Comparison of ENCODE assay signal across 8 cellular contexts in the genomic region with DNA sequence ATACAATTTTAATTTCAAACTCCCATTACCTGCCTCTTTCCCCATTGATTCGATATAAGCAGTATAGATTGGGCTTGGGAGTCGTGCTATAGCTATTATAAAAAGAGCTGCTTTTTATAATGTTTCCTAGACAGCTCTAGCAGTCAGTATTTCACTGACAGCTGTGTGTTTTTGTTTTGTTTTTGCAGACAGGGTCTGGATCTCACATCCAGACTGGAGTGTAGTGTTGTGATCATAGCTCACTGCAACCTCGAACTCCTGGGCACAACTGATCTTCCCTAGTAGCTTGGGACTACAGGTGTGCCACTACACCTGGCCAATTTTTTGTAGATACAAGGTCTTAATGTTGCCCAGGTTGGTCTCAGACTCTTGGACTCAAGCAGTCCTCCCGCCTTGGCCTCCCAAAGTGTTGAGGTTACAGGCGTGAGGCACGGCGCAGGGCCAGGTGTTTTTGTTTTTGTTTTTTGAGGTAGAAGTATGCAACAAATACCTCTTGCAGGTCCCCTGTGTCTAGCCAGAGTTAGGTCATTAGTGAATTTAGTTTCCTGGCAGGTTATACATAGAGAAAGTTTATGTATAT. TPM values are rescaled to one million over a fixed set of nuclear protein-coding genes. Genes with fewer than 3 reads are reported as not detected.
DNase-seq lines count a peak whose midpoint lies in the region; ATAC-seq, FAIRE-seq and TF ChIP-seq lines count a peak whose summit lies in the region.

No MANE protein-coding gene starts in this region.

- no peak overlapping the region for H2BK20ac ChIP-seq in H1 (ENCODE audit: low read length)

- H3K4me1 Mint-ChIP-seq in CD8-positive, alpha-beta memory T cell, result peaks cover 35 to 54% (median 40%) of the 10 kb centered on the region in 3 donors

- peaks cover 0 to 2% of the 10 kb centered on the region in 2 donors for H3K27me3 Mint-ChIP-seq in CD8-positive, alpha-beta memory T cell

- no peak for DNase-seq in CD8-positive, alpha-beta memory T cell
- DNase-seq in H1 (ENCODE audit: low read depth in 1 of 2, low spot score in 2 of 2) (peak in 1 of 2 experiments; percentile 40), neuronal stem cell (ENCODE audit: low spot score) (no peak), dermis blood vessel endothelial cell (no peak), germinal center (ENCODE audit: low spot score) (no peak), foreskin keratinocyte (no peak)

- no peak overlapping the region for H3K56ac ChIP-seq in H1 (replicated peaks; ENCODE audit: insufficient read length, low read depth, low read length)

- H3K9me3 ChIP-seq in CD8-positive, alpha-beta memory T cell (ENCODE audit: low read length), result no peaks in the 10 kb centered on the region
- no peaks in the 10 kb centered on the region for H3K9me3 ChIP-seq in OCI-LY1 (ENCODE audit: low read length)
- H3K9me3 ChIP-seq in H1 (ENCODE audit: insufficient read depth in 2 of 2, low read depth in 1 of 2, low read length in 1 of 2), result no peaks in the 10 kb centered on the region
- no peaks in the 10 kb centered on the region for H3K9me3 ChIP-seq in neuronal stem cell (replicated peaks in 1 of 2; ENCODE audit: control insufficient read depth in 2 of 2, insufficient read depth in 1 of 2, low read depth in 1 of 2, low read length in 2 of 2)

- H2BK12ac ChIP-seq in H1 (ENCODE audit: low read depth, low read length), result no peak overlapping the region
- H2BK12ac ChIP-seq in neuronal stem cell (ENCODE audit: low read length), result no peak overlapping the region

- H2AFZ ChIP-seq in OCI-LY1 (ENCODE audit: low read length) (no peak overlapping the region), H1 (ENCODE audit: low read length) (no peak overlapping the region), neuronal stem cell (ENCODE audit: low read length) (no peak overlapping the region)

- H4K91ac ChIP-seq in H1 (replicated peaks; ENCODE audit: insufficient read length, low read length) (no peak overlapping the region), neuronal stem cell (ENCODE audit: low read depth, low read length, poor library complexity) (no peak overlapping the region)

- H3K79me1 ChIP-seq in H1 (ENCODE audit: low read depth, low read length) (no peaks in the 10 kb centered on the region; the same call in 1 of the 2 replicates), neuronal stem cell (ENCODE audit: low read depth, low read length) (peaks cover 7% of the 10 kb centered on the region)

- peaks cover 0 to 15% (median 0%) of the 10 kb centered on the region in 3 donors for H3K36me3 Mint-ChIP-seq in CD8-positive, alpha-beta memory T cell

- H3K4me3 ChIP-seq in CD8-positive, alpha-beta memory T cell (ENCODE audit: low read length), result peak overlapping the region; percentile 95
- peak overlapping the region; percentile 87 for H3K4me3 ChIP-seq in OCI-LY1 (ENCODE audit: low read depth, low read length, poor library complexity, severe bottlenecking)
- H3K4me3 ChIP-seq in H1 (ENCODE audit: extremely low read depth in 1 of 4, insufficient read depth in 2 of 4, low read depth in 3 of 4, low read length in 4 of 4), result peak overlapping the region; percentile 82 to 100 (median 94)
- H3K4me3 ChIP-seq in neuronal stem cell (ENCODE audit: low read length in 2 of 2), result peak overlapping the region; percentile 70 to 100

- 0 out of 2 replicates have a peak, but pooled peaks cover 5% of the 10 kb centered on the region for H4K20me1 ChIP-seq in OCI-LY1 (ENCODE audit: insufficient read depth, low read length)
- peaks cover 36 to 41% of the 10 kb centered on the region in 2 experiments for H4K20me1 ChIP-seq in H1 (replicated peaks in 1 of 2; ENCODE audit: control insufficient read depth in 1 of 2, insufficient read depth in 2 of 2, low read length in 2 of 2)

- H3K9ac ChIP-seq in OCI-LY1 (ENCODE audit: low read length) (peak overlapping the region; percentile 88), H1 (replicated peaks in 1 of 4; ENCODE audit: extremely low read depth in 1 of 4, low read depth in 3 of 4, low read length in 3 of 4) (peak overlapping the region; percentile 50 to 100 (median 100)), neuronal stem cell (ENCODE audit: low read depth, low read length, poor library complexity) (no peak overlapping the region)

- peaks cover 12% of the 10 kb centered on the region for H3K23me2 ChIP-seq in H1 (ENCODE audit: low read depth, low read length)

- no peaks in the 10 kb centered on the region for H3K27me3 ChIP-seq in CD8-positive, alpha-beta memory T cell (ENCODE audit: insufficient read depth, low read length, poor library complexity, severe bottlenecking)
- H3K27me3 ChIP-seq in OCI-LY1 (ENCODE audit: insufficient read depth, low read length), result no peaks in the 10 kb centered on the region
- H3K27me3 ChIP-seq in H1 (replicated peaks in 1 of 4; ENCODE audit: control insufficient read depth in 3 of 4, extremely low read depth in 1 of 4, insufficient read depth in 3 of 4, low read length in 3 of 4), result no peaks in the 10 kb centered on the region
- no peaks in the 10 kb centered on the region for H3K27me3 ChIP-seq in neuronal stem cell (ENCODE audit: control insufficient read depth in 3 of 3, insufficient read depth in 3 of 3, low read depth in 1 of 3, low read length in 3 of 3)
- H3K27me3 ChIP-seq in foreskin keratinocyte, result no peaks in the 10 kb centered on the region

- no peak overlapping the region for H3K4ac ChIP-seq in H1 (replicated peaks; ENCODE audit: insufficient read length, low read depth, low read length)
- H3K4ac ChIP-seq in neuronal stem cell (ENCODE audit: low read length), result no peak overlapping the region

- no peak overlapping the region for H4K5ac ChIP-seq in H1 (ENCODE audit: insufficient read length, low read depth, low read length)

- peaks cover 60% of the 10 kb centered on the region for H3K79me2 ChIP-seq in OCI-LY1 (ENCODE audit: insufficient read depth, low read length)
- H3K79me2 ChIP-seq in H1 (ENCODE audit: control insufficient read depth in 1 of 2, insufficient read depth in 2 of 2, low read length in 2 of 2), result peaks cover 58 to 66% of the 10 kb centered on the region in 2 experiments

- H3K27ac Mint-ChIP-seq in CD8-positive, alpha-beta memory T cell, result peak overlapping the region; percentile 94 to 98 (median 96)

- H2BK5ac ChIP-seq in H1 (ENCODE audit: low read depth, low read length) (peak overlapping the region; percentile 60; the same call in 1 of the 2 replicates), neuronal stem cell (ENCODE audit: low read length) (no peak overlapping the region)

- no peak overlapping the region for H3K23ac ChIP-seq in H1 (ENCODE audit: insufficient read length)
- no peak overlapping the region for H3K23ac ChIP-seq in neuronal stem cell (ENCODE audit: low read depth, low read length, poor library complexity)

- no peak overlapping the region for H2BK120ac ChIP-seq in H1 (replicated peaks; ENCODE audit: low read depth, low read length)
- H2BK120ac ChIP-seq in neuronal stem cell (ENCODE audit: low read depth, low read length), result no peak overlapping the region

- POLR2A ChIA-PET in CD8-positive, alpha-beta memory T cell (lab: Charles Lee), result interaction anchor here (0.8 to 2.1 kb wide), 7 partner anchors 64 to 282 kb away, joined by 3 to 11 read pairs (median 8); a partner anchor contains a TSS
- POLR2A ChIA-PET in H1 (lab: Charles Lee; ENCODE audit: partially characterized antibody), result interaction anchor here (0.6 to 13.7 kb wide), 32 partner anchors 9 to 1126 kb away, joined by 3 to 181 read pairs (median 10); a partner anchor contains a TSS

- H3K18ac ChIP-seq in H1 (ENCODE audit: extremely low read depth, low read length) (no peak overlapping the region), neuronal stem cell (ENCODE audit: low read length) (no peak overlapping the region)

- CTCF ChIA-PET in CD8-positive, alpha-beta memory T cell (lab: Charles Lee), result interaction anchor here (0.8 to 3.0 kb wide), 2 partner anchors 64 to 93 kb away, joined by 3 to 8 read pairs; a partner anchor contains a TSS
- CTCF ChIA-PET in H1 (lab: Charles Lee; ENCODE audit: partially characterized antibody), result interaction anchor here (0.8 to 1.8 kb wide), 3 partner anchors 15 to 73 kb away, joined by 3 to 9 read pairs (median 7); no protein-coding TSS in a partner anchor

- no peak for FAIRE-seq in H1 (lab: Jason Lieb, UNC)

- no peaks in the 10 kb centered on the region for H3F3A ChIP-seq in OCI-LY1 (ENCODE audit: insufficient read depth, low read length)

- TF ChIP-seq EP300 in H1 (IDR thresholded peaks at IDR 0.05; ENCODE audit: borderline replicate concordance in 1 of 2, low read depth in 2 of 2, low read length in 2 of 2), result no peak

- TF ChIP-seq CTCF in OCI-LY1 (IDR thresholded peaks at IDR 0.05; ENCODE audit: low read length) (no peak), H1 (IDR thresholded peaks at IDR 0.05; ENCODE audit: control extremely low read depth in 1 of 3, insufficient read depth in 1 of 3, low read depth in 1 of 3, low read length in 3 of 3) (no peak), foreskin keratinocyte (conservative IDR thresholded peaks at IDR 0.05) (no peak)

- ATAC-seq in foreskin keratinocyte (no peak), HG03442 (IDR thresholded peaks at IDR 0.05; ENCODE audit: unreplicated experiment) (no peak)

- H4K8ac ChIP-seq in H1 (ENCODE audit: extremely low read depth, insufficient read depth, low read length) (no peak overlapping the region), neuronal stem cell (ENCODE audit: low read depth, low read length) (no peak overlapping the region)

- no peaks in the 10 kb centered on the region for H3K9me2 ChIP-seq in OCI-LY1 (ENCODE audit: low read depth, low read length)

- TF ChIP-seq RAD21 in H1 (IDR thresholded peaks at IDR 0.05 in 1 of 2, conservative IDR thresholded peaks at IDR 0.05 in 1 of 2; ENCODE audit: low read depth in 2 of 2, low read length in 2 of 2), result no peak

- no peaks in the 10 kb centered on the region for H3K9me3 Mint-ChIP-seq in CD8-positive, alpha-beta memory T cell

- H3K27ac ChIP-seq in CD8-positive, alpha-beta memory T cell (ENCODE audit: low read depth, low read length), result peak overlapping the region; percentile 60
- no peak overlapping the region for H3K27ac ChIP-seq in OCI-LY1 (ENCODE audit: low read depth, low read length, poor library complexity, severe bottlenecking)
- peak overlapping the region; percentile 16; the same call in 1 of the 2 replicates for H3K27ac ChIP-seq in H1 (ENCODE audit: low read depth, low read length)
- no peak overlapping the region for H3K27ac ChIP-seq in neuronal stem cell (replicated peaks; ENCODE audit: low read length)
- no peak overlapping the region for H3K27ac ChIP-seq in foreskin keratinocyte

- H2AK5ac ChIP-seq in H1 (ENCODE audit: low read depth, low read length) (no peak overlapping the region), neuronal stem cell (ENCODE audit: low read depth, low read length) (no peak overlapping the region)

- peaks cover 21% of the 10 kb centered on the region for H3K4me1 ChIP-seq in CD8-positive, alpha-beta memory T cell (ENCODE audit: insufficient read depth, low read length)
- H3K4me1 ChIP-seq in OCI-LY1 (ENCODE audit: insufficient read depth, low read length, severe bottlenecking) (peaks cover 55% of the 10 kb centered on the region), H1 (replicated peaks in 1 of 4; ENCODE audit: control insufficient read depth in 3 of 4, insufficient read depth in 4 of 4, low read length in 3 of 4) (peaks cover 0 to 12% (median 1%) of the 10 kb centered on the region in 4 experiments; a peak in 4 of 7 replicates), neuronal stem cell (ENCODE audit: control insufficient read depth in 2 of 2, insufficient read depth in 1 of 2, low read depth in 1 of 2, low read length in 2 of 2) (peaks cover 2 to 10% of the 10 kb centered on the region in 2 donors), foreskin keratinocyte (peaks cover 3% of the 10 kb centered on the region)

- 44% methylated on average over 7 of the region's 7 CpGs; no CpG with 5 or more reads in 1 of the 2 experiments for WGBS in H1 (ENCODE audit: extremely low coverage in 1 of 2, insufficient coverage in 1 of 2, insufficient read length in 1 of 2, insufficient replicate concordance in 2 of 2, low coverage in 1 of 2, low lambda C conversion rate in 2 of 2, missing lambda C conversion rate in 1 of 2), 2 experiments
- no CpG with 5 or more reads among the region's 7 CpGs for WGBS in neuronal stem cell (ENCODE audit: extremely low coverage in 2 of 2, insufficient read length in 2 of 2, insufficient replicate concordance in 1 of 2), 2 donors

- no peaks in the 10 kb centered on the region for H3K36me3 ChIP-seq in CD8-positive, alpha-beta memory T cell (ENCODE audit: insufficient read depth, low read length)
- H3K36me3 ChIP-seq in OCI-LY1 (ENCODE audit: insufficient read depth, low read length), result peaks cover 38% of the 10 kb centered on the region
- peaks cover 0 to 17% (median 5%) of the 10 kb centered on the region in 4 experiments; a peak in 3 of 8 replicates for H3K36me3 ChIP-seq in H1 (ENCODE audit: control insufficient read depth in 2 of 4, insufficient read depth in 4 of 4, low read length in 3 of 4)
- peaks cover 2 to 51% of the 10 kb centered on the region in 2 donors for H3K36me3 ChIP-seq in neuronal stem cell (replicated peaks in 1 of 2; ENCODE audit: control insufficient read depth in 2 of 2, insufficient read depth in 2 of 2, low read length in 2 of 2)

- peak overlapping the region; percentile 93 to 100 (median 99) for H3K4me3 Mint-ChIP-seq in CD8-positive, alpha-beta memory T cell

- TF ChIP-seq POLR2A in H1 (IDR thresholded peaks at IDR 0.05; ENCODE audit: control extremely low read depth in 1 of 2, low read depth in 2 of 2, low read length in 2 of 2), result no peak

- H3K4me2 ChIP-seq in OCI-LY1 (ENCODE audit: low read length), result peak overlapping the region; percentile 90
- peak overlapping the region; percentile 78 to 93 for H3K4me2 ChIP-seq in H1 (ENCODE audit: insufficient read depth in 1 of 2, low read depth in 2 of 2, low read length in 2 of 2)
- H3K4me2 ChIP-seq in neuronal stem cell (ENCODE audit: insufficient read depth, low read length, poor library complexity, severe bottlenecking), result peak overlapping the region; percentile 59

- H3K14ac ChIP-seq in H1 (ENCODE audit: insufficient read length) (no peak overlapping the region), neuronal stem cell (ENCODE audit: low read length) (no peak overlapping the region)

- no peak overlapping the region for H2BK15ac ChIP-seq in H1 (ENCODE audit: low read length)
- H2BK15ac ChIP-seq in neuronal stem cell (ENCODE audit: low read length), result no peak overlapping the region

RNA-seq across cellular contexts. Expression of a gene that starts 1.7 kb away (rescaled TPM):
- total RNA-seq in CD8-positive, alpha-beta memory T cell, result 100 to 1,000 TPM; 212 to 219 TPM
- 79.9 TPM for polyA plus RNA-seq in CD8-positive, alpha-beta memory T cell
- total RNA-seq in H1 (2021; fragmentation: NEBNext Ultra II Directional; extraction: Animal tissue kit (Norgen Biotek cat#: 25700)), result 629 and 647 TPM in 2 replicates
- 263 and 356 TPM in 2 replicates for polyA plus RNA-seq in H1 (2011; rRNA removed)
- polyA plus RNA-seq in H1 (2011; cell fraction: cytosol; rRNA removed), result 423 TPM
- polyA plus RNA-seq in H1 (2011; cell fraction: nucleus; rRNA removed), result 380 TPM
- polyA plus RNA-seq in H1 (2012, experiment 1 of 2), result 633 to 774 TPM (median 699 TPM) in 4 replicates
- 83.2 TPM for polyA plus RNA-seq in H1 (2012, experiment 2 of 2)
- 395 TPM for polyA plus RNA-seq in H1 (2013, experiment 1 of 2)
- 401 TPM for polyA plus RNA-seq in H1 (2013, experiment 2 of 2)
- 220 and 315 TPM in 2 replicates for polyA minus RNA-seq in H1 (2011; rRNA and poly(A)+ RNA removed)
- polyA minus RNA-seq in H1 (2011; cell fraction: cytosol; rRNA and poly(A)+ RNA removed), result 375 TPM
- 203 TPM for polyA minus RNA-seq in H1 (2011; cell fraction: nucleus; rRNA and poly(A)+ RNA removed)
- 328 TPM for polyA plus RNA-seq in neuronal stem cell (2013, experiment 1 of 2)
- polyA plus RNA-seq in neuronal stem cell (2013, experiment 2 of 2), result 336 TPM
- 88.2 and 114 TPM in 2 replicates for total RNA-seq in dermis blood vessel endothelial cell
- total RNA-seq in foreskin keratinocyte, result 107 and 146 TPM in 2 replicates
- 112 and 150 TPM in 2 replicates for polyA plus RNA-seq in foreskin keratinocyte

RNA-seq across cellular contexts. Expression of a gene that starts 35.0 kb away (rescaled TPM):
- total RNA-seq in CD8-positive, alpha-beta memory T cell, result 100 to 1,000 TPM; 204 to 217 TPM
- 98.3 TPM for polyA plus RNA-seq in CD8-positive, alpha-beta memory T cell
- total RNA-seq in H1 (2021; fragmentation: NEBNext Ultra II Directional; extraction: Animal tissue kit (Norgen Biotek cat#: 25700)), result 334 and 344 TPM in 2 replicates
- 399 and 435 TPM in 2 replicates for polyA plus RNA-seq in H1 (2011; rRNA removed)
- 455 TPM for polyA plus RNA-seq in H1 (2011; cell fraction: cytosol; rRNA removed)
- 500 TPM for polyA plus RNA-seq in H1 (2011; cell fraction: nucleus; rRNA removed)
- 273 to 514 TPM (median 449 TPM) in 4 replicates for polyA plus RNA-seq in H1 (2012, experiment 1 of 2)
- 457 TPM for polyA plus RNA-seq in H1 (2012, experiment 2 of 2)
- 245 TPM for polyA plus RNA-seq in H1 (2013, experiment 1 of 2)
- 249 TPM for polyA plus RNA-seq in H1 (2013, experiment 2 of 2)
- 363 and 374 TPM in 2 replicates for polyA minus RNA-seq in H1 (2011; rRNA and poly(A)+ RNA removed)
- 211 TPM for polyA minus RNA-seq in H1 (2011; cell fraction: cytosol; rRNA and poly(A)+ RNA removed)
- 181 TPM for polyA minus RNA-seq in H1 (2011; cell fraction: nucleus; rRNA and poly(A)+ RNA removed)
- polyA plus RNA-seq in neuronal stem cell (2013, experiment 1 of 2), result 208 TPM
- polyA plus RNA-seq in neuronal stem cell (2013, experiment 2 of 2), result 213 TPM
- total RNA-seq in dermis blood vessel endothelial cell, result 141 and 232 TPM in 2 replicates
- total RNA-seq in foreskin keratinocyte, result 144 and 153 TPM in 2 replicates
- 142 and 150 TPM in 2 replicates for polyA plus RNA-seq in foreskin keratinocyte

RNA-seq across cellular contexts. Expression of a gene that starts 38.3 kb away (rescaled TPM):
- total RNA-seq in CD8-positive, alpha-beta memory T cell, result 1 to 10 TPM; 1.4 TPM
- 0.13 TPM for polyA plus RNA-seq in CD8-positive, alpha-beta memory T cell
- total RNA-seq in H1 (2021; fragmentation: NEBNext Ultra II Directional; extraction: Animal tissue kit (Norgen Biotek cat#: 25700)), result 1.9 and 2.0 TPM in 2 replicates
- 0.95 and 1.2 TPM in 2 replicates for polyA plus RNA-seq in H1 (2011; rRNA removed)
- 1.1 TPM for polyA plus RNA-seq in H1 (2011; cell fraction: cytosol; rRNA removed)
- 8.0 TPM for polyA plus RNA-seq in H1 (2011; cell fraction: nucleus; rRNA removed)
- polyA plus RNA-seq in H1 (2012, experiment 1 of 2), result 0.99 to 2.6 TPM (median 1.3 TPM) in 4 replicates
- polyA plus RNA-seq in H1 (2012, experiment 2 of 2), result 0.45 TPM
- polyA plus RNA-seq in H1 (2013, experiment 1 of 2), result 0.63 TPM
- polyA plus RNA-seq in H1 (2013, experiment 2 of 2), result 0.64 TPM
- 1.6 and 3.4 TPM in 2 replicates for polyA minus RNA-seq in H1 (2011; rRNA and poly(A)+ RNA removed)
- 1.2 TPM for polyA minus RNA-seq in H1 (2011; cell fraction: cytosol; rRNA and poly(A)+ RNA removed)
- 7.9 TPM for polyA minus RNA-seq in H1 (2011; cell fraction: nucleus; rRNA and poly(A)+ RNA removed)
- polyA plus RNA-seq in neuronal stem cell (2013, experiment 1 of 2), result 0.26 TPM
- 0.25 TPM for polyA plus RNA-seq in neuronal stem cell (2013, experiment 2 of 2)
- 1.2 and 1.6 TPM in 2 replicates for total RNA-seq in dermis blood vessel endothelial cell
- total RNA-seq in foreskin keratinocyte, result 0.46 and 0.48 TPM in 2 replicates
- 0.19 and 0.20 TPM in 2 replicates for polyA plus RNA-seq in foreskin keratinocyte

Comparison
In these comparisons a context has a peak if more than half of its experiments do, and no peak if none do; other contexts are left out.
1. H3K27ac ChIP-seq: peak in CD8-positive, alpha-beta memory T cell (single experiment) and H1 (single experiment); none in OCI-LY1 (single experiment), neuronal stem cell (single experiment) and foreskin keratinocyte (single experiment).
2. Peak in every context shown above with its lines, with median percentiles within 50 percentile points of each other: H3K4me3 ChIP-seq and H3K4me2 ChIP-seq.